13 cellular contexts compared by ENCODE assay signal in genomic region chr1:207841318-207841717, GRCh38.
"Had no signal": no experiment of that assay in that cellular context is flagged by ENCODE, and none has a peak within 500 bp of the region (broad histone marks: within the 10 kb centered on the region; RNA-seq: fewer than 3 reads in every experiment).

No MANE protein-coding gene starts in this region.

- H3K36me3 ChIP-seq: pancreas had no signal

- H3K27ac ChIP-seq: hepatocyte, pancreas had no signal

- H3K9me3 ChIP-seq: pancreas had no signal

- H3K9me3 Mint-ChIP-seq: activated CD8-positive, alpha-beta T cell treated with anti-CD3 and anti-CD28 coated beads for 36 hours; activated T-helper 17 cell treated with anti-CD3 and anti-CD28 coated beads, Interleukin-2, amount 50 U/mL, for 72 hours; effector memory CD8-positive, alpha-beta T cell; T-helper 2 cell treated with Interferon-gamma antibody and Interleukin-4, amounts not matched to agents 5 μg/mL and 100 μg/mL, for 36 hours had no signal

- H3K27ac Mint-ChIP-seq: activated CD4-positive, alpha-beta T cell treated with anti-CD3 and anti-CD28 coated beads for 36 hours; activated CD8-positive, alpha-beta T cell treated with anti-CD3 and anti-CD28 coated beads for 36 hours; T-helper 2 cell treated with Interferon-gamma antibody and Interleukin-4, amounts not matched to agents 5 μg/mL and 100 μg/mL, for 36 hours had no signal

- H3K4me3 ChIP-seq: hepatocyte, pancreas, skin epidermis had no signal

- H3K27me3 Mint-ChIP-seq: activated CD4-positive, alpha-beta T cell treated with anti-CD3 and anti-CD28 coated beads for 36 hours; activated CD8-positive, alpha-beta T cell treated with anti-CD3 and anti-CD28 coated beads for 36 hours; activated T-helper 17 cell treated with anti-CD3 and anti-CD28 coated beads, Interleukin-2, amount 50 U/mL, for 72 hours; effector memory CD8-positive, alpha-beta T cell had no signal

- H3K27me3 ChIP-seq: hepatocyte, pancreas had no signal

- ATAC-seq: activated CD4-positive, alpha-beta T cell treated with anti-CD3 and anti-CD28 coated beads for 36 hours; activated CD8-positive, alpha-beta T cell treated with anti-CD3 and anti-CD28 coated beads for 36 hours; activated T-helper 17 cell treated with anti-CD3 and anti-CD28 coated beads, Interleukin-2, amount 50 U/mL, for 72 hours; effector memory CD8-positive, alpha-beta T cell; pancreas had no signal

- DNase-seq: activated CD4-positive, alpha-beta T cell treated with anti-CD3 and anti-CD28 coated beads for 36 hours; activated CD8-positive, alpha-beta T cell treated with anti-CD3 and anti-CD28 coated beads for 36 hours; activated naive CD4-positive, alpha-beta T cell treated with anti-CD3 and anti-CD28 coated beads, Interleukin-2, amount 50 U/mL, for 16 hours; central memory CD4-positive, alpha-beta T cell; cortex of kidney; effector memory CD8-positive, alpha-beta T cell; kidney glomerular epithelial cell; pancreas had no signal

- H3K4me3 Mint-ChIP-seq: activated CD4-positive, alpha-beta T cell treated with anti-CD3 and anti-CD28 coated beads for 36 hours; activated CD8-positive, alpha-beta T cell treated with anti-CD3 and anti-CD28 coated beads for 36 hours; activated T-helper 17 cell treated with anti-CD3 and anti-CD28 coated beads, Interleukin-2, amount 50 U/mL, for 72 hours; effector memory CD8-positive, alpha-beta T cell; T-helper 2 cell treated with Interferon-gamma antibody and Interleukin-4, amounts not matched to agents 5 μg/mL and 100 μg/mL, for 36 hours had no signal

- FAIRE-seq: pancreas, urothelium cell line had no signal
